Comparison of ENCODE assay signal across 8 cellular contexts in genomic region chr3:32934150-32934742, GRCh38. TPM values are rescaled to one million over a fixed set of nuclear protein-coding genes. Genes with fewer than 3 reads are reported as not detected.
DNase-seq lines count a peak whose midpoint lies in the region; ATAC-seq and TF ChIP-seq lines count a peak whose summit lies in the region.

No MANE protein-coding gene starts in this region.

- H4K20me1 ChIP-seq in DOHH2 (ENCODE audit: control insufficient read depth, insufficient read depth, low read depth, low read length) = no peaks in the 10 kb centered on the region
- H4K20me1 ChIP-seq in IMR-90 (ENCODE audit: insufficient read depth, low read length) = no peaks in the 10 kb centered on the region

- no peak overlapping the region for H2BK15ac ChIP-seq in IMR-90 (ENCODE audit: low read depth, low read length)

- no peaks in the 10 kb centered on the region for H3K9me1 ChIP-seq in IMR-90 (ENCODE audit: insufficient read depth, low read length)

- in situ Hi-C loops in IMR-90 (cut with MboI; ENCODE audit: low sequenced_read_pairs) (loop anchor here (5.0 kb wide), 1 partner anchor 197 kb away; no protein-coding TSS in a partner anchor), brain microvascular endothelial cell (cut with HindIII; ENCODE audit: low pct_ligation_motif_present, low sequenced_read_pairs) (no loop called here)

- no peaks in the 10 kb centered on the region for H3K36me3 ChIP-seq in DOHH2 (ENCODE audit: control insufficient read depth, low read length)
- H3K36me3 ChIP-seq in IMR-90 (ENCODE audit: control insufficient read depth, insufficient read depth, low read length) = no peaks in the 10 kb centered on the region
- H3K36me3 ChIP-seq in brain microvascular endothelial cell (replicated peaks) = no peaks in the 10 kb centered on the region
- H3K36me3 ChIP-seq in mucosa of descending colon (ENCODE audit: low read depth) = no peaks in the 10 kb centered on the region

- peak; percentile 62 for TF ChIP-seq CTCF in DOHH2 (IDR thresholded peaks at IDR 0.05; ENCODE audit: low read depth, low read length, poor library complexity, severe bottlenecking)
- peak; percentile 66 for TF ChIP-seq CTCF in IMR-90 (conservative IDR thresholded peaks at IDR 0.05; ENCODE audit: low read depth, low read length)
- TF ChIP-seq CTCF in brain microvascular endothelial cell (IDR thresholded peaks at IDR 0.05; ENCODE audit: low read depth, low read length, missing control alignments) = peak; percentile 80
- TF ChIP-seq CTCF in mucosa of descending colon (IDR thresholded peaks at IDR 0.05) = peak; percentile 37

- H3K18ac ChIP-seq in IMR-90 (ENCODE audit: low read depth, low read length) = no peak overlapping the region

- no peak overlapping the region for H3K14ac ChIP-seq in IMR-90 (replicated peaks; ENCODE audit: low read depth, low read length)

- H3F3A ChIP-seq in DOHH2 (ENCODE audit: control insufficient read depth, insufficient read depth) = no peaks in the 10 kb centered on the region

- H4K8ac ChIP-seq in IMR-90 (ENCODE audit: low read depth in 2 of 2, low read length in 2 of 2) = no peak overlapping the region

- BruUV-seq in IMR-90 (replicated peaks; lab: Mats Ljungman, UMichigan) = no TSS peak

- no peak overlapping the region for H3K4me3 ChIP-seq in DOHH2 (ENCODE audit: low read length)
- no peak overlapping the region for H3K4me3 ChIP-seq in IMR-90 (ENCODE audit: insufficient read depth, low read depth, low read length)
- H3K4me3 ChIP-seq in brain microvascular endothelial cell (ENCODE audit: low read depth, low read length) = no peak overlapping the region
- H3K4me3 ChIP-seq in mucosa of descending colon = no peak overlapping the region

- H2AFZ ChIP-seq in IMR-90 (replicated peaks; ENCODE audit: low read length, poor library complexity) = no peak overlapping the region

- no peak overlapping the region for H2AK9ac ChIP-seq in IMR-90 (replicated peaks; ENCODE audit: low read depth, low read length, poor library complexity)

- no peaks in the 10 kb centered on the region for H3K9me2 ChIP-seq in DOHH2 (replicated peaks; ENCODE audit: control insufficient read depth, low read length)

- H3K4me1 ChIP-seq in DOHH2 (ENCODE audit: control insufficient read depth, low read length) = no peaks in the 10 kb centered on the region
- no peaks in the 10 kb centered on the region for H3K4me1 ChIP-seq in IMR-90 (ENCODE audit: control insufficient read depth, insufficient read depth, low read length)
- H3K4me1 ChIP-seq in mucosa of descending colon (ENCODE audit: low read depth) = no peaks in the 10 kb centered on the region

- H3K4me2 ChIP-seq in DOHH2 (ENCODE audit: low read length) (no peak overlapping the region), IMR-90 (ENCODE audit: low read depth, low read length) (no peak overlapping the region)

- H2BK5ac ChIP-seq in IMR-90 (ENCODE audit: low read depth, low read length, poor library complexity, severe bottlenecking) = no peak overlapping the region

- ATAC-seq in IMR-90 (ENCODE audit: low read depth) = no peak
- ATAC-seq in mucosa of descending colon = no peak
- no peak for ATAC-seq in GM18505 (IDR thresholded peaks at IDR 0.05; ENCODE audit: unreplicated experiment)
- ATAC-seq in GM21825 (IDR thresholded peaks at IDR 0.05; ENCODE audit: unreplicated experiment) = no peak

- CTCF ChIA-PET in IMR-90 (lab: Yijun Ruan, JAX) = interaction anchor here (0.6 to 0.7 kb wide), 3 partner anchors 15 to 124 kb away, joined by 3 to 5 read pairs (median 3); no protein-coding TSS in a partner anchor

- POLR2A ChIA-PET in IMR-90 (lab: Charles Lee; ENCODE audit: unreplicated experiment) = no interaction called here

- TF ChIP-seq RAD21 in IMR-90 (IDR thresholded peaks at IDR 0.05; ENCODE audit: low read length) = peak; percentile 59

- no peaks in the 10 kb centered on the region for H3K79me1 ChIP-seq in IMR-90 (ENCODE audit: low read depth in 1 of 2, low read length in 2 of 2)

- no peaks in the 10 kb centered on the region for H3K9me3 ChIP-seq in DOHH2 (ENCODE audit: control insufficient read depth, insufficient read depth, low read length)
- peaks cover 2% of the 10 kb centered on the region; the same call in 1 of the 2 replicates for H3K9me3 ChIP-seq in IMR-90 (ENCODE audit: control insufficient read depth, insufficient read depth, low read length)
- H3K9me3 ChIP-seq in mucosa of descending colon = no peaks in the 10 kb centered on the region

- dilution Hi-C loops in IMR-90 (cut with HindIII; ENCODE audit: low sequenced_read_pairs, unreplicated experiment) = no loop called here

- no peak overlapping the region for H3K23ac ChIP-seq in IMR-90 (ENCODE audit: low read depth, low read length)

- no peak overlapping the region for H2BK120ac ChIP-seq in IMR-90 (ENCODE audit: low read depth, low read length)

- no peak overlapping the region for H3K56ac ChIP-seq in IMR-90 (ENCODE audit: extremely low read depth, insufficient read depth, low read length)

- H3K27me3 ChIP-seq in DOHH2 (ENCODE audit: control insufficient read depth, low read length) (0 out of 2 replicates have a peak, but pooled peaks cover 4% of the 10 kb centered on the region), IMR-90 (ENCODE audit: control insufficient read depth, insufficient read depth, low read length) (peaks cover 9% of the 10 kb centered on the region), brain microvascular endothelial cell (replicated peaks) (no peaks in the 10 kb centered on the region)

- H2BK20ac ChIP-seq in IMR-90 (ENCODE audit: low read depth, low read length) = no peak overlapping the region

- no peak overlapping the region for H3K9ac ChIP-seq in IMR-90 (ENCODE audit: low read depth, low read length)

- TF ChIP-seq POLR2A in IMR-90 (IDR thresholded peaks at IDR 0.05; ENCODE audit: low read depth, low read length) (no peak), GM18505 (IDR thresholded peaks at IDR 0.05; ENCODE audit: borderline replicate concordance, extremely low read depth, insufficient read depth, insufficient read length) (no peak)

- no peak overlapping the region for H3K4ac ChIP-seq in IMR-90 (ENCODE audit: low read depth, low read length)

- no peak overlapping the region for H4K5ac ChIP-seq in IMR-90 (ENCODE audit: low read depth, low read length)

- H3K27ac ChIP-seq in DOHH2 (ENCODE audit: low read depth, low read length) (no peak overlapping the region), IMR-90 (ENCODE audit: insufficient read depth, low read length) (no peak overlapping the region), brain microvascular endothelial cell (no peak overlapping the region)

- H2AK5ac ChIP-seq in IMR-90 (ENCODE audit: low read depth, low read length) = no peak overlapping the region

- H4K91ac ChIP-seq in IMR-90 (ENCODE audit: insufficient read depth, low read depth, low read length) = no peak overlapping the region

- intact Hi-C loops in IMR-90 (cut with micrococcal nuclease) (loop anchor here (1.0 to 10.0 kb wide), 2 partner anchors 119 to 201 kb away; partner anchors contain the start of gene TRIM71), mucosa of descending colon (cut with DNase I, micrococcal nuclease) (loop anchor here in 1 of 2 donors (10.0 kb wide), 1 partner anchor 199 kb away; no protein-coding TSS in a partner anchor)

- no peaks in the 10 kb centered on the region for H3K79me2 ChIP-seq in DOHH2 (ENCODE audit: control insufficient read depth, low read length)

- WGBS in IMR-90 (ENCODE audit: extremely low coverage in 2 of 2, insufficient read length in 1 of 2), 2 experiments = no CpG with 5 or more reads among the region's 5 CpGs

- DNase-seq in IMR-90 = peak; percentile 13
- no peak for DNase-seq in brain microvascular endothelial cell
- DNase-seq in mucosa of descending colon = peak in 1 of 3 donors; percentile 62
- no peak for DNase-seq in NCI-H1436 (lab: John Stamatoyannopoulos, UW)
- no peak for DNase-seq in stimulated activated naive CD4-positive, alpha-beta T cell treated with Interleukin-2 at 50 U/mL for 16 hours (lab: John Stamatoyannopoulos, UW)

TF ChIP-seq in IMR-90, 13 proteins besides CTCF, POLR2A, EP300 and RAD21:
- TF ChIP-seq SMC3 (IDR thresholded peaks at IDR 0.05; ENCODE audit: low read depth, low read length) (peak; percentile 63), FOS (IDR thresholded peaks at IDR 0.05; ENCODE audit: low read depth, low read length) (no peak)

RNA-seq across cellular contexts. Expression of gene CCR4, which starts 17.2 kb away (rescaled TPM):
- total RNA-seq in IMR-90 (2012; rRNA removed) (not detected in 2 replicates), mucosa of descending colon (1 to 10 TPM in 1 of 3 donors, under 1 TPM in 1, not detected in 1; 0.14 to 1.3 TPM)
- polyA plus RNA-seq in IMR-90 (2012; rRNA removed) = not detected in 2 replicates
- not detected in 2 replicates for polyA plus RNA-seq in IMR-90 (2012; cell fraction: cytosol; rRNA removed)
- not detected in 2 replicates for polyA plus RNA-seq in IMR-90 (2012; cell fraction: nucleus; rRNA removed; ENCODE audit: low replicate concordance)
